ENCODE assay signal across 1 cellular context in the genomic region with DNA sequence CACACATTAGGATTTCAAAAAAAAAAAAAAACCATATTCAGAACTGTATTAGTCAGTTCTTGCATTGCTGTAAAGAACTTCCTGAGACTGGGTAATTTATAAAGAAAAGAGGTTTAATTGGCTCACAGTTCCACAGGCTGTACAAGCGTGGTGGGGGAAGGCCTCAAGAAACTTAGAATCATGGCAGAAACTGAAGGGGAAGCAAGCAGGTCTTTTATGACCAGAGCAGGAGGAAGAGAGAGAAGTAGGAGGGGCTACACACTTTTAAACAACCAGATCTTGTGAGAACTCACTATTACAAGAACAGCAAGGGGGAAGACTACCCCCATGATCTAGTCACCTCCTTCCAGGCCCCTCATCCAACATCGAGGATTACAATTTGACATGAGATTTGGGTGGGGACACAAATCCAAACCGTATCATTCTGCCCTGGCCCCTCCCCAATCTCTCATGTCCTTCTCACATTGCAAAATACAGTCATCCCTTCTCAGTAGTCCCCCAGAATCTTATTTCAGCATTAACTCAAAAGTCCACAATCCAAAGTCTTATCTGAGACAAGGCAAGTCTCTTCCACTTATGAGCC.
TF ChIP-seq lines count a peak whose summit lies in the region.

No MANE protein-coding gene starts in this region.

TF ChIP-seq in WTC11, 78 proteins besides CTCF, POLR2A, EP300 and RAD21 (continued from another document):
- TF ChIP-seq, protein P1, sequence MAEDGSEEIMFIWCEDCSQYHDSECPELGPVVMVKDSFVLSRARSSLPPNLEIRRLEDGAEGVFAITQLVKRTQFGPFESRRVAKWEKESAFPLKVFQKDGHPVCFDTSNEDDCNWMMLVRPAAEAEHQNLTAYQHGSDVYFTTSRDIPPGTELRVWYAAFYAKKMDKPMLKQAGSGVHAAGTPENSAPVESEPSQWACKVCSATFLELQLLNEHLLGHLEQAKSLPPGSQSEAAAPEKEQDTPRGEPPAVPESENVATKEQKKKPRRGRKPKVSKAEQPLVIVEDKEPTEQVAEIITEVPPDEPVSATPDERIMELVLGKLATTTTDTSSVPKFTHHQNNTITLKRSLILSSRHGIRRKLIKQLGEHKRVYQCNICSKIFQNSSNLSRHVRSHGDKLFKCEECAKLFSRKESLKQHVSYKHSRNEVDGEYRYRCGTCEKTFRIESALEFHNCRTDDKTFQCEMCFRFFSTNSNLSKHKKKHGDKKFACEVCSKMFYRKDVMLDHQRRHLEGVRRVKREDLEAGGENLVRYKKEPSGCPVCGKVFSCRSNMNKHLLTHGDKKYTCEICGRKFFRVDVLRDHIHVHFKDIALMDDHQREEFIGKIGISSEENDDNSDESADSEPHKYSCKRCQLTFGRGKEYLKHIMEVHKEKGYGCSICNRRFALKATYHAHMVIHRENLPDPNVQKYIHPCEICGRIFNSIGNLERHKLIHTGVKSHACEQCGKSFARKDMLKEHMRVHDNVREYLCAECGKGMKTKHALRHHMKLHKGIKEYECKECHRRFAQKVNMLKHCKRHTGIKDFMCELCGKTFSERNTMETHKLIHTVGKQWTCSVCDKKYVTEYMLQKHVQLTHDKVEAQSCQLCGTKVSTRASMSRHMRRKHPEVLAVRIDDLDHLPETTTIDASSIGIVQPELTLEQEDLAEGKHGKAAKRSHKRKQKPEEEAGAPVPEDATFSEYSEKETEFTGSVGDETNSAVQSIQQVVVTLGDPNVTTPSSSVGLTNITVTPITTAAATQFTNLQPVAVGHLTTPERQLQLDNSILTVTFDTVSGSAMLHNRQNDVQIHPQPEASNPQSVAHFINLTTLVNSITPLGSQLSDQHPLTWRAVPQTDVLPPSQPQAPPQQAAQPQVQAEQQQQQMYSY (CRISPR knock-in tag; IDR thresholded peaks at IDR 0.05) = no peak
- TF ChIP-seq FOXP1 (CRISPR knock-in tag; IDR thresholded peaks at IDR 0.05; ENCODE audit: borderline replicate concordance) (no peak), IRF2 (CRISPR knock-in tag; IDR thresholded peaks at IDR 0.05; ENCODE audit: borderline replicate concordance, low read depth) (no peak), PRRX2 (CRISPR knock-in tag; IDR thresholded peaks at IDR 0.05) (no peak), ETV6 (CRISPR knock-in tag; IDR thresholded peaks at IDR 0.05) (no peak), KAT7 (CRISPR knock-in tag; IDR thresholded peaks at IDR 0.05; ENCODE audit: borderline replicate concordance) (no peak), CREB1 (CRISPR knock-in tag; IDR thresholded peaks at IDR 0.05) (no peak)
- TF ChIP-seq, protein P2, sequence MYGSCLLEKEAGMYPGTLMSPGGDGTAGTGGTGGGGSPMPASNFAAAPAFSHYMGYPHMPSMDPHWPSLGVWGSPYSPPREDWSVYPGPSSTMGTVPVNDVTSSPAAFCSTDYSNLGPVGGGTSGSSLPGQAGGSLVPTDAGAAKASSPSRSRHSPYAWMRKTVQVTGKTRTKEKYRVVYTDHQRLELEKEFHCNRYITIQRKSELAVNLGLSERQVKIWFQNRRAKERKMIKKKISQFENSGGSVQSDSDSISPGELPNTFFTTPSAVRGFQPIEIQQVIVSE (CRISPR knock-in tag; IDR thresholded peaks at IDR 0.05; ENCODE audit: borderline replicate concordance) = no peak
- TF ChIP-seq, protein P3, sequence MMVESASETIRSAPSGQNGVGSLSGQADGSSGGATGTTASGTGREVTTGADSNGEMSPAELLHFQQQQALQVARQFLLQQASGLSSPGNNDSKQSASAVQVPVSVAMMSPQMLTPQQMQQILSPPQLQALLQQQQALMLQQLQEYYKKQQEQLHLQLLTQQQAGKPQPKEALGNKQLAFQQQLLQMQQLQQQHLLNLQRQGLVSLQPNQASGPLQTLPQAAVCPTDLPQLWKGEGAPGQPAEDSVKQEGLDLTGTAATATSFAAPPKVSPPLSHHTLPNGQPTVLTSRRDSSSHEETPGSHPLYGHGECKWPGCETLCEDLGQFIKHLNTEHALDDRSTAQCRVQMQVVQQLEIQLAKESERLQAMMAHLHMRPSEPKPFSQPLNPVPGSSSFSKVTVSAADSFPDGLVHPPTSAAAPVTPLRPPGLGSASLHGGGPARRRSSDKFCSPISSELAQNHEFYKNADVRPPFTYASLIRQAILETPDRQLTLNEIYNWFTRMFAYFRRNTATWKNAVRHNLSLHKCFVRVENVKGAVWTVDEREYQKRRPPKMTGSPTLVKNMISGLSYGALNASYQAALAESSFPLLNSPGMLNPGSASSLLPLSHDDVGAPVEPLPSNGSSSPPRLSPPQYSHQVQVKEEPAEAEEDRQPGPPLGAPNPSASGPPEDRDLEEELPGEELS (CRISPR knock-in tag; IDR thresholded peaks at IDR 0.05) = no peak
- TF ChIP-seq, protein P4, sequence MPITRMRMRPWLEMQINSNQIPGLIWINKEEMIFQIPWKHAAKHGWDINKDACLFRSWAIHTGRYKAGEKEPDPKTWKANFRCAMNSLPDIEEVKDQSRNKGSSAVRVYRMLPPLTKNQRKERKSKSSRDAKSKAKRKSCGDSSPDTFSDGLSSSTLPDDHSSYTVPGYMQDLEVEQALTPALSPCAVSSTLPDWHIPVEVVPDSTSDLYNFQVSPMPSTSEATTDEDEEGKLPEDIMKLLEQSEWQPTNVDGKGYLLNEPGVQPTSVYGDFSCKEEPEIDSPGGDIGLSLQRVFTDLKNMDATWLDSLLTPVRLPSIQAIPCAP (CRISPR knock-in tag; IDR thresholded peaks at IDR 0.05) = no peak
- TF ChIP-seq, protein P5, sequence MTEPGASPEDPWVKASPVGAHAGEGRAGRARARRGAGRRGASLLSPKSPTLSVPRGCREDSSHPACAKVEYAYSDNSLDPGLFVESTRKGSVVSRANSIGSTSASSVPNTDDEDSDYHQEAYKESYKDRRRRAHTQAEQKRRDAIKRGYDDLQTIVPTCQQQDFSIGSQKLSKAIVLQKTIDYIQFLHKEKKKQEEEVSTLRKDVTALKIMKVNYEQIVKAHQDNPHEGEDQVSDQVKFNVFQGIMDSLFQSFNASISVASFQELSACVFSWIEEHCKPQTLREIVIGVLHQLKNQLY (CRISPR knock-in tag; IDR thresholded peaks at IDR 0.05) = no peak
- TF ChIP-seq, protein P6, sequence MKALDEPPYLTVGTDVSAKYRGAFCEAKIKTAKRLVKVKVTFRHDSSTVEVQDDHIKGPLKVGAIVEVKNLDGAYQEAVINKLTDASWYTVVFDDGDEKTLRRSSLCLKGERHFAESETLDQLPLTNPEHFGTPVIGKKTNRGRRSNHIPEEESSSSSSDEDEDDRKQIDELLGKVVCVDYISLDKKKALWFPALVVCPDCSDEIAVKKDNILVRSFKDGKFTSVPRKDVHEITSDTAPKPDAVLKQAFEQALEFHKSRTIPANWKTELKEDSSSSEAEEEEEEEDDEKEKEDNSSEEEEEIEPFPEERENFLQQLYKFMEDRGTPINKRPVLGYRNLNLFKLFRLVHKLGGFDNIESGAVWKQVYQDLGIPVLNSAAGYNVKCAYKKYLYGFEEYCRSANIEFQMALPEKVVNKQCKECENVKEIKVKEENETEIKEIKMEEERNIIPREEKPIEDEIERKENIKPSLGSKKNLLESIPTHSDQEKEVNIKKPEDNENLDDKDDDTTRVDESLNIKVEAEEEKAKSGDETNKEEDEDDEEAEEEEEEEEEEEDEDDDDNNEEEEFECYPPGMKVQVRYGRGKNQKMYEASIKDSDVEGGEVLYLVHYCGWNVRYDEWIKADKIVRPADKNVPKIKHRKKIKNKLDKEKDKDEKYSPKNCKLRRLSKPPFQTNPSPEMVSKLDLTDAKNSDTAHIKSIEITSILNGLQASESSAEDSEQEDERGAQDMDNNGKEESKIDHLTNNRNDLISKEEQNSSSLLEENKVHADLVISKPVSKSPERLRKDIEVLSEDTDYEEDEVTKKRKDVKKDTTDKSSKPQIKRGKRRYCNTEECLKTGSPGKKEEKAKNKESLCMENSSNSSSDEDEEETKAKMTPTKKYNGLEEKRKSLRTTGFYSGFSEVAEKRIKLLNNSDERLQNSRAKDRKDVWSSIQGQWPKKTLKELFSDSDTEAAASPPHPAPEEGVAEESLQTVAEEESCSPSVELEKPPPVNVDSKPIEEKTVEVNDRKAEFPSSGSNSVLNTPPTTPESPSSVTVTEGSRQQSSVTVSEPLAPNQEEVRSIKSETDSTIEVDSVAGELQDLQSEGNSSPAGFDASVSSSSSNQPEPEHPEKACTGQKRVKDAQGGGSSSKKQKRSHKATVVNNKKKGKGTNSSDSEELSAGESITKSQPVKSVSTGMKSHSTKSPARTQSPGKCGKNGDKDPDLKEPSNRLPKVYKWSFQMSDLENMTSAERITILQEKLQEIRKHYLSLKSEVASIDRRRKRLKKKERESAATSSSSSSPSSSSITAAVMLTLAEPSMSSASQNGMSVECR (CRISPR knock-in tag; IDR thresholded peaks at IDR 0.05; ENCODE audit: borderline replicate concordance) = no peak
- TF ChIP-seq, protein P7, sequence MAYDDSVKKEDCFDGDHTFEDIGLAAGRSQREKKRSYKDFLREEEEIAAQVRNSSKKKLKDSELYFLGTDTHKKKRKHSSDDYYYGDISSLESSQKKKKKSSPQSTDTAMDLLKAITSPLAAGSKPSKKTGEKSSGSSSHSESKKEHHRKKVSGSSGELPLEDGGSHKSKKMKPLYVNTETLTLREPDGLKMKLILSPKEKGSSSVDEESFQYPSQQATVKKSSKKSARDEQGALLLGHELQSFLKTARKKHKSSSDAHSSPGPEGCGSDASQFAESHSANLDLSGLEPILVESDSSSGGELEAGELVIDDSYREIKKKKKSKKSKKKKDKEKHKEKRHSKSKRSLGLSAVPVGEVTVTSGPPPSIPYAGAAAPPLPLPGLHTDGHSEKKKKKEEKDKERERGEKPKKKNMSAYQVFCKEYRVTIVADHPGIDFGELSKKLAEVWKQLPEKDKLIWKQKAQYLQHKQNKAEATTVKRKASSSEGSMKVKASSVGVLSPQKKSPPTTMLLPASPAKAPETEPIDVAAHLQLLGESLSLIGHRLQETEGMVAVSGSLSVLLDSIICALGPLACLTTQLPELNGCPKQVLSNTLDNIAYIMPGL (CRISPR knock-in tag; IDR thresholded peaks at IDR 0.05) = no peak
- TF ChIP-seq, protein P8, sequence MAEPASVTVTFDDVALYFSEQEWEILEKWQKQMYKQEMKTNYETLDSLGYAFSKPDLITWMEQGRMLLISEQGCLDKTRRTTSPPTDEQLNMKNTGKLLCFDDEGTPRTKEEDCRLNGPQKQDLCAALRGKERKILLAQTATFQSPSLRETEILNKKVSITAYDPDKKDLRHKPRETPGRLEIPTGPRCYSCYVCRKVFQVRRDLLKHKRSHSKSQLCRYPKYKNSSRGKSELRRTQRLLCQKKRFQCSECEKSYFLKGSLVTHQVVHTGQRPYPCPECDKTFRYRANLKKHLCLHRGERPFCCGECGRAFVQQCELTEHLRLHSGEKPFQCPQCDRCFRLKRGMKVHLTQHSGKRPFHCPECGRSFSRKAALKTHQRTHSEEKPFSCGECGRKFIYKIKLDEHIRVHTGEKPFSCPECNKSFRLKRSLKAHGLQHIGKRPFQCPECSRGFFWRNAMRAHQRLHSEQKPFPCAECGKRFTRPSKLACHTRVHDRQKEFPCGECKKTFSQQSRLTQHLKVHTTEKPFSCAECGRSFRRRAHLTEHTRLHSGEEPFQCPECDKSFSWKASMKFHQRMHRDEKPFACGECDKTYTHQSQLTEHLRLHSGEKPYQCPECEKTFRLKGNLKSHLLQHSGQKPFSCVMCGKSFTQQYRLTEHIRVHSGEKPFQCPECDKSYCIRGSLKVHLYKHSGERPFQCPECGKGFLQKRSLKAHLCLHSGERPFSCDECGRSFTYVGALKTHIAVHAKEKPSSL (CRISPR knock-in tag; conservative IDR thresholded peaks at IDR 0.05) = no peak
